8 cellular contexts compared by ENCODE assay signal in the genomic region with DNA sequence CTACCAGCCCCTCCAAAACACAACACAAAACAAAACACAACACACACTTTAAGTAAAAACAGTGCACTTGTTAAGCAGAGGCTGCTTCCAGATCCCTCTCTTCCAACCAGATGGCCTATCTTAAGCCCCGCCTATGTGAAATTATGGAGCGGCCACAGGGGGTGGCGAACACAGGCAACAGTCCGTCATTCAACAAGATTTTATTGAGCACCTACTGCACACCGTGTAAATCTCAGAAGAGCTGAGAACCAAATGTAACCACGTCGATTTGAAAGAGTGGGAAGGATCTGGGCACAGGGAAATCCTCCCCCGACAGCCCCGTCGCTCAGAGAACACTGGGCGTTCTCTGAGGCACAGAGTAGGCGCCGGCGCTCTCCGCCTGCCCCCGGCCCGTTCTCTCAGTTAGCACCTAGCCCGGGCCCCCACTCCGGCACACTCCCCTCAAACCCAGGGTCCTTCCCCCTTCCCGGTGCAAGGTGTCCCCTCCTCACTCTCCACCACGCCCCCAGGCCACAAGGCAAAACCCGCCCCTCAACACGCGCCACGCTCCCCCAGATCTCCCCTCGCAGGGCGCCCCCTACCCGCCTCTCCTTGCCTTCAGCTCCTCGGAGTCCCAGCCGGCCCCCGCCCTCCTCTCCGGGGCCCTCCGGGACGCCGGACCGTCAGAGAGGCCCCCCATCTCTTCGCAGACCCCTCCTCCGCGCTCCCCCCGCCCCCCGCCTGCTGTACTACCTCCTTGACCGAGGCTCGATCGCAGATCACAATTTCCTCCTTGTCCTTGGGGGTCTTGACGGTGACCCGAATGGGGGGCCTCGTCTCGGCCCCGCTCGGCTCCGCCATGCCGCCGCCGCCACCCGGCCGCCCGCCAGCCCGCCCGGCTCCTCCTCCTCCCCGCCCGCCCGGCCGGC. TPM values are rescaled to one million over a fixed set of nuclear protein-coding genes. Genes with fewer than 3 reads are reported as not detected.
A peak's percentile ranks its signal among the peaks of the same experiment; 100 is the strongest.
DNase-seq lines count a peak whose midpoint lies in the region; ATAC-seq and TF ChIP-seq lines count a peak whose summit lies in the region.

No MANE protein-coding gene starts in this region.

- peak overlapping the region; percentile 91 for H3K9ac ChIP-seq in SU-DHL-6 (ENCODE audit: low read length)

- H3K27me3 ChIP-seq in SU-DHL-6 (ENCODE audit: low read length) (no peaks in the 10 kb centered on the region), heart right ventricle (no peaks in the 10 kb centered on the region), prostate gland (replicated peaks; ENCODE audit: insufficient read depth) (no peaks in the 10 kb centered on the region)

- H3K79me2 ChIP-seq in SU-DHL-6 (ENCODE audit: insufficient read depth, low read length) = peaks cover 13% of the 10 kb centered on the region

- H3K4me2 ChIP-seq in SU-DHL-6 (ENCODE audit: low read depth, low read length, poor library complexity, severe bottlenecking) = peak overlapping the region; percentile 68

- TF ChIP-seq POLR2A in prostate gland (IDR thresholded peaks at IDR 0.05) = no peak

- H4K20me1 ChIP-seq in SU-DHL-6 (ENCODE audit: low read depth, low read length) = no peaks in the 10 kb centered on the region

- peak in 3 of 8 donors; percentile 2 to 3 (median 2) for ATAC-seq in heart right ventricle
- ATAC-seq in HG02840 (IDR thresholded peaks at IDR 0.05; ENCODE audit: low FRiP score, unreplicated experiment) = no peak

- peak; percentile 72 for DNase-seq in M059J (ENCODE audit: low read depth)
- DNase-seq in activated naive CD8-positive, alpha-beta T cell treated with anti-CD3 and anti-CD28 coated beads, Interleukin-2, amount 50 U/mL, for 16 hours (ENCODE audit: low read depth, low spot score) = peak; percentile 48
- peak; percentile 51 to 65 for DNase-seq in heart right ventricle
- DNase-seq in prostate gland (ENCODE audit: low spot score) = no peak

- H3K4me1 ChIP-seq in heart right ventricle (peaks cover 5 to 49% (median 31%) of the 10 kb centered on the region in 9 donors), prostate gland (replicated peaks) (no peaks in the 10 kb centered on the region), urinary bladder (ENCODE audit: insufficient read depth) (no peaks in the 10 kb centered on the region)

- H3K27ac ChIP-seq in SU-DHL-6 (ENCODE audit: low read depth, low read length) (peak overlapping the region; percentile 52), heart right ventricle (peak overlapping the region; percentile 72 to 99 (median 92)), prostate gland (peak overlapping the region; percentile 89), urinary bladder (ENCODE audit: low read depth) (peak overlapping the region; percentile 72)

- intact Hi-C loops in heart right ventricle (cut with DNase I) = loop anchor here in 2 of 10 donors (5.0 to 10.0 kb wide), 2 partner anchors 116 to 118 kb away; a partner anchor contains a TSS
- intact Hi-C loops in prostate gland (cut with DNase I) = no loop called here

- no peaks in the 10 kb centered on the region for H3K9me2 ChIP-seq in SU-DHL-6 (replicated peaks; ENCODE audit: insufficient read depth, low read length)

- peak overlapping the region; percentile 83 for H3K4me3 ChIP-seq in SU-DHL-6 (ENCODE audit: insufficient read depth, low read length, poor library complexity, severe bottlenecking)
- H3K4me3 ChIP-seq in heart right ventricle = peak overlapping the region; percentile 60 to 86 (median 78)
- H3K4me3 ChIP-seq in prostate gland = peak overlapping the region; percentile 69 to 93
- peak overlapping the region; percentile 87 for H3K4me3 ChIP-seq in urinary bladder (ENCODE audit: low read depth, low read length)

- 1% methylated on average over 44 to 59 of the region's 63 CpGs for WGBS in heart right ventricle, 2 donors
- WGBS in prostate gland = 2% methylated on average over 56 of the region's 63 CpGs
- WGBS in urinary bladder = 2% methylated on average over 55 of the region's 63 CpGs

- TF ChIP-seq CTCF in GM12874 (IDR thresholded peaks at IDR 0.05; ENCODE audit: insufficient read depth, low read depth, low read length) = peak; percentile 57; the same call in 1 of the 2 replicates
- TF ChIP-seq CTCF in SU-DHL-6 (IDR thresholded peaks at IDR 0.05; ENCODE audit: insufficient read depth, low read length, poor library complexity, severe bottlenecking) = no peak
- TF ChIP-seq CTCF in heart right ventricle (IDR thresholded peaks at IDR 0.05) = peak in 4 of 9 donors; percentile 27 to 37 (median 32)
- peak in 1 of 4 experiments; percentile 13 for TF ChIP-seq CTCF in prostate gland (IDR thresholded peaks at IDR 0.05)

- H3K36me3 ChIP-seq in SU-DHL-6 (ENCODE audit: low read length) (no peaks in the 10 kb centered on the region), heart right ventricle (peaks cover 0 to 45% (median 2%) of the 10 kb centered on the region in 9 donors), prostate gland (no peaks in the 10 kb centered on the region), urinary bladder (ENCODE audit: insufficient read depth) (no peaks in the 10 kb centered on the region)

- peaks cover 10% of the 10 kb centered on the region for H3F3A ChIP-seq in SU-DHL-6 (ENCODE audit: insufficient read depth)

- H3K9me3 ChIP-seq in SU-DHL-6 (ENCODE audit: insufficient read depth, low read length) (no peaks in the 10 kb centered on the region), heart right ventricle (no peaks in the 10 kb centered on the region), prostate gland (no peaks in the 10 kb centered on the region)

- peak overlapping the region; percentile 22 for H2AFZ ChIP-seq in SU-DHL-6 (ENCODE audit: low read depth, low read length, severe bottlenecking)

RNA-seq across cellular contexts. Expression of a gene that starts 0.5 kb away (rescaled TPM):
- total RNA-seq in M059J (2014; rRNA removed; shearing (Covaris generic)) = 18.8 and 26.5 TPM in 2 replicates
- total RNA-seq in heart right ventricle = 10 to 100 TPM; 19.9 to 32.2 (median 26.2) TPM
- 10 to 100 TPM; 15.7 to 19.7 TPM for polyA plus RNA-seq in heart right ventricle
- 10 to 100 TPM; 27.0 to 43.6 TPM for total RNA-seq in prostate gland
- 13.2 TPM for total RNA-seq in urinary bladder
- 30.3 TPM for polyA plus RNA-seq in urinary bladder

RNA-seq across cellular contexts. Expression of a gene that starts 1.5 kb away (rescaled TPM):
- total RNA-seq in M059J (2014; rRNA removed; shearing (Covaris generic)) = 41.7 and 60.2 TPM in 2 replicates
- total RNA-seq in heart right ventricle = 10 to 100 TPM; 49.4 to 64.9 (median 59.6) TPM
- polyA plus RNA-seq in heart right ventricle = 100 to 1,000 TPM in 1 of 2 donors, 10 to 100 TPM in 1; 94.3 to 105 TPM
- 10 to 100 TPM; 48.0 to 91.4 TPM for total RNA-seq in prostate gland
- 28.9 TPM for total RNA-seq in urinary bladder
- 91.1 TPM for polyA plus RNA-seq in urinary bladder

RNA-seq across cellular contexts. Expression of a gene that starts 7.8 kb away (rescaled TPM):
- not detected in 2 replicates for total RNA-seq in M059J (2014; rRNA removed; shearing (Covaris generic))
- total RNA-seq in heart right ventricle (under 1 TPM in 1 of 10 donors, not detected in 9; 0.50 TPM), prostate gland (100 to 1,000 TPM in 1 of 2 donors, 10 to 100 TPM in 1; 33.5 to 100 TPM), urinary bladder (11.9 TPM)
- polyA plus RNA-seq in heart right ventricle (under 1 TPM in 1 of 2 donors, not detected in 1; 0.17 TPM), urinary bladder (28.2 TPM)

RNA-seq across cellular contexts. Expression of a gene that starts 29.1 kb away (rescaled TPM):
- total RNA-seq in M059J (2014; rRNA removed; shearing (Covaris generic)) = 2.5 and 3.2 TPM in 2 replicates
- total RNA-seq in heart right ventricle = under 1 TPM; 0.09 to 0.31 (median 0.19) TPM
- polyA plus RNA-seq in heart right ventricle = under 1 TPM; 0.17 to 0.29 TPM
- total RNA-seq in prostate gland = 1 to 10 TPM; 3.3 to 5.7 TPM
- total RNA-seq in urinary bladder = 7.2 TPM
- 0.76 TPM for polyA plus RNA-seq in urinary bladder

RNA-seq across cellular contexts. Expression of a gene that starts 32.4 kb away (rescaled TPM):
- total RNA-seq in M059J (2014; rRNA removed; shearing (Covaris generic)) = 1,065 and 1,666 TPM in 2 replicates
- total RNA-seq in heart right ventricle = 100 to 1,000 TPM in 2 of 10 donors, 10 to 100 TPM in 8; 70.3 to 124 (median 73.7) TPM
- 100 to 1,000 TPM in 1 of 2 donors, 10 to 100 TPM in 1; 66.1 to 322 TPM for polyA plus RNA-seq in heart right ventricle
- total RNA-seq in prostate gland = 100 to 1,000 TPM; 201 to 229 TPM
- 213 TPM for total RNA-seq in urinary bladder
- polyA plus RNA-seq in urinary bladder = 252 TPM
